In the genomic region with DNA sequence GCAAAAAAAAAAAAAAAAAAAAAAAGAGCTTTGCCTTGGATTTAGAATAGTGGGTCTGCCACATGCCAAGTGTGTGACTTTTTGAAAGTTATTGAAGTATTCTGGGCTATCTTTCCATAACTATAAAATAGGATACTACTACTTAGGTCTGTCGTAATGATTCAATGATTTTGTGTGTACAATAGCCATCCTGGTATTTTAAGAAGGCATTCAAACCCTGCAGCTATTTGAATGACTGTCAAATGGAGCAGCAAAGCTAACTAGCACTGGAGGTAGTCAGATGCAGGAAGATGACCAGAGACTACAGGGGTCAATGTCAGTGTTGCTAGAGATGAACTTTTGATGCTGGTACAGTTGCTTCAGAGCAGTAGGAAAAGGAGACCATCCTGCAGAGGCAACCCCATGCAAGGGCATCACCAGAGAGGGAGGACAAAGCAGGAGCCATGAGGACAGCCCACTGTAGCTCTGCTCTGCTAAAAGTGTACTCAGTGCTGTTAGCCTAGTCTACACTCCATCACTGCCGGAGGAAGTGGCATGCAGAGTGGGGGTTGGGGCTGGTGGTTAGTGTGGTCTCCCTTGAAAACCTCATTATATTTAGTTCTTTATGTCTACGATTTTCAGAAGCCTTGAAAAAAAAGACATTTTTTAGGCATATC, we compare ENCODE assay signal across 8 cellular contexts. TPM values are rescaled to one million over a fixed set of nuclear protein-coding genes. Genes with fewer than 3 reads are reported as not detected.
DNase-seq lines count a peak whose midpoint lies in the region; ATAC-seq and TF ChIP-seq lines count a peak whose summit lies in the region.

No MANE protein-coding gene starts in this region.

- H3K9me3 Mint-ChIP-seq in activated naive CD8-positive, alpha-beta T cell treated with anti-CD3 and anti-CD28 coated beads, Interleukin-2, amount 50 U/mL, for 24 hours: peaks cover 10% of the 10 kb centered on the region

- in situ Hi-C loops in SK-MEL-5 (cut with HindIII; ENCODE audit: low pct_unique_long_range_greater_than_20kb, low sequenced_read_pairs): no loop called here

- peak; percentile 29 for ATAC-seq in GM18858 (IDR thresholded peaks at IDR 0.05; ENCODE audit: unreplicated experiment)
- peak; percentile 50 for ATAC-seq in HG02870 (IDR thresholded peaks at IDR 0.05; ENCODE audit: unreplicated experiment)
- ATAC-seq in activated naive CD8-positive, alpha-beta T cell treated with anti-CD3 and anti-CD28 coated beads, Interleukin-2, amount 50 U/mL, for 24 hours: peak; percentile 56

- H3K4me3 Mint-ChIP-seq in activated naive CD8-positive, alpha-beta T cell treated with anti-CD3 and anti-CD28 coated beads, Interleukin-2, amount 50 U/mL, for 24 hours: peak overlapping the region; percentile 56

- H3K36me3 Mint-ChIP-seq in activated naive CD8-positive, alpha-beta T cell treated with anti-CD3 and anti-CD28 coated beads, Interleukin-2, amount 50 U/mL, for 24 hours (ENCODE audit: low read depth): peaks cover 32% of the 10 kb centered on the region

- no peak for TF ChIP-seq POLR2A in erythroblast (IDR thresholded peaks at IDR 0.05; ENCODE audit: low read length)

- H3K27me3 Mint-ChIP-seq in activated naive CD8-positive, alpha-beta T cell treated with anti-CD3 and anti-CD28 coated beads, Interleukin-2, amount 50 U/mL, for 24 hours: no peaks in the 10 kb centered on the region

- peaks cover 93% of the 10 kb centered on the region for H3K4me1 Mint-ChIP-seq in activated naive CD8-positive, alpha-beta T cell treated with anti-CD3 and anti-CD28 coated beads, Interleukin-2, amount 50 U/mL, for 24 hours

- peak overlapping the region; percentile 81 for H3K27ac Mint-ChIP-seq in activated naive CD8-positive, alpha-beta T cell treated with anti-CD3 and anti-CD28 coated beads, Interleukin-2, amount 50 U/mL, for 24 hours

- DNase-seq in SK-MEL-5 (ENCODE audit: low read depth, low spot score) (peak; percentile 43), kidney glomerular epithelial cell (lab: John Stamatoyannopoulos, UW) (no peak), SHP77 treated with DMSO at 0.1 percent for 48 hours (lab: John Stamatoyannopoulos, UW) (no peak), erythroblast (lab: John Stamatoyannopoulos, UW) (no peak)
- peak; percentile 80 for DNase-seq in activated naive CD8-positive, alpha-beta T cell treated with anti-CD3 and anti-CD28 coated beads, Interleukin-2, amount 50 U/mL, for 24 hours
- peak; percentile 71 to 73 for DNase-seq in stimulated activated CD4-positive, alpha-beta T cell treated with anti-CD3 and anti-CD28 coated beads, Interleukin-2, amount 100 ng/mL, for 24 hours

RNA-seq across cellular contexts. Expression of gene DUSP10, which starts 29.0 kb away (rescaled TPM):
- total RNA-seq in SK-MEL-5 (2014; rRNA removed; shearing (Covaris generic)): 90.7 and 101 TPM in 2 replicates
- 75.5 and 84.1 TPM in 2 replicates for polyA plus RNA-seq in SK-MEL-5 (2015; cell fraction: cytosol; rRNA removed)
- polyA plus RNA-seq in SK-MEL-5 (2015; cell fraction: nucleus; rRNA removed): 58.0 and 67.2 TPM in 2 replicates

Comparison
In these comparisons a context has a peak if more than half of its experiments do, and no peak if none do; other contexts are left out.
1. DNase-seq: peak in SK-MEL-5 (single experiment), activated naive CD8-positive, alpha-beta T cell treated with anti-CD3 and anti-CD28 coated beads, Interleukin-2, amount 50 U/mL, for 24 hours (single experiment) and stimulated activated CD4-positive, alpha-beta T cell treated with anti-CD3 and anti-CD28 coated beads, Interleukin-2, amount 100 ng/mL, for 24 hours (2 of 2); none in kidney glomerular epithelial cell (single experiment), SHP77 treated with DMSO at 0.1 percent for 48 hours (single experiment) and erythroblast (0 of 2).
2. Peak in every context shown above with its lines, with median percentiles within 50 percentile points of each other: ATAC-seq.